8 cellular contexts compared by ENCODE assay signal in the genomic region with DNA sequence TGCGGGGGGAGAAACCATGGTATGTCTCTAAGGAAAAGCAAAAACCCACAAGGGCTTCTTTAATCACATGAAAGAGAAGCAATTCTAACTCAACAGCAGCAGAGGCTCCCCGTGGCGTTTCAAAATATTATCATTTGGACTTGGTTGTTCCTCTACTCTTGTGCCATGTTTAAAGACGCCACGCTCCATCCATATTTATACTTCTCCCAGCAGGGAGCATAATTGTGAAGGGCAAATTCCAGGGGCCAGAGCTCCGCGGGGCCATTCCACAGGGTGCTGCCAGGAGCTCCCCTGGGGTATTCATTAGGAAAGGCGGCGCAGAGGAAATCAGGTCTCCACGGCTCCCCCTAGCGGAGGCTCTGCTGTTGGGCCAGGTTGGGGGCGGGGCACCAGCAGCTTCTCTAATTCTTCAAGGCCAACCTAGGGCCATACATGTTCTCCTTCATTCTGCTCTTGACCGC.
DNase-seq lines count a peak whose midpoint lies in the region; ATAC-seq and TF ChIP-seq lines count a peak whose summit lies in the region.

No MANE protein-coding gene starts in this region.

- CTCF ChIA-PET in HEK293T (lab: Yijun Ruan, JAX) = interaction anchor here (0.6 to 1.8 kb wide), 32 partner anchors 10 to 484 kb away, joined by 3 to 15 read pairs (median 3); partner anchors contain the start of gene LPAR3

- POLR2A ChIA-PET in HEK293T (lab: Yijun Ruan, JAX) = interaction anchor here (0.6 to 1.1 kb wide), 3 partner anchors 93 to 276 kb away, joined by 3 to 6 read pairs (median 3); partner anchors contain the start of genes GNG5 and SPATA1

- DNase-seq in GM04504 (ENCODE audit: low read depth) = peak; percentile 13
- DNase-seq in HEK293T (ENCODE audit: extremely low spot score) = peak; percentile 91
- peak; percentile 60 for DNase-seq in NCI-H1105 treated with DMSO at 0.1 percent for 48 hours (lab: John Stamatoyannopoulos, UW)
- peak; percentile 66 for DNase-seq in activated CD4-positive, alpha-beta T cell treated with anti-CD3 and anti-CD28 coated beads for 1 hour
- peak; percentile 47 for DNase-seq in cerebellar cortex (ENCODE audit: low spot score)
- DNase-seq in lung microvascular endothelial cell (ENCODE audit: low read depth in 2 of 2) = peak; percentile 52 to 64
- DNase-seq in stimulated activated CD8-positive, alpha-beta memory T cell treated with anti-CD3 and anti-CD28 coated beads, Interleukin-4, amount 100 ng/mL, for 48 hours = peak; percentile 91

- no peak for ATAC-seq in HG03108 (IDR thresholded peaks at IDR 0.05; ENCODE audit: unreplicated experiment)

TF ChIP-seq in HEK293T, 16 proteins besides CTCF, POLR2A, EP300 and RAD21:
- TF ChIP-seq FOXK2 (IDR thresholded peaks at IDR 0.05) (no peak), ARNT (IDR thresholded peaks at IDR 0.05) (no peak), SP1 (IDR thresholded peaks at IDR 0.05) (no peak), NFRKB (IDR thresholded peaks at IDR 0.05) (no peak), ZNF384 (IDR thresholded peaks at IDR 0.05) (no peak), ELF4 (IDR thresholded peaks at IDR 0.05) (no peak), LEF1 (IDR thresholded peaks at IDR 0.05; ENCODE audit: borderline replicate concordance) (no peak), SUZ12 (IDR thresholded peaks at IDR 0.05) (no peak), FOXM1 (IDR thresholded peaks at IDR 0.05; ENCODE audit: borderline replicate concordance) (no peak), FOXA1 (IDR thresholded peaks at IDR 0.05) (no peak), PKNOX1 (IDR thresholded peaks at IDR 0.05) (no peak), BHLHE40 (IDR thresholded peaks at IDR 0.05; ENCODE audit: borderline replicate concordance) (no peak), CTBP1 (IDR thresholded peaks at IDR 0.05; ENCODE audit: borderline replicate concordance) (no peak), HDGF (IDR thresholded peaks at IDR 0.05; ENCODE audit: borderline replicate concordance) (no peak), TARDBP (IDR thresholded peaks at IDR 0.05) (no peak)

Comparison
In these comparisons a context has a peak if more than half of its experiments do, and no peak if none do; other contexts are left out.
1. DNase-seq: peak in every context shown above with its lines; median percentile 91 in HEK293T; 91 in stimulated activated CD8-positive, alpha-beta memory T cell treated with anti-CD3 and anti-CD28 coated beads, Interleukin-4, amount 100 ng/mL, for 48 hours; 66 in activated CD4-positive, alpha-beta T cell treated with anti-CD3 and anti-CD28 coated beads for 1 hour; 60 in NCI-H1105 treated with DMSO at 0.1 percent for 48 hours; 58 in lung microvascular endothelial cell; 47 in cerebellar cortex; 13 in GM04504.